In genomic region chr9:129333961-129334743, GRCh38 we compare ENCODE assay signal across 1 cellular context.
TF ChIP-seq lines count a peak whose summit lies in the region.

No MANE protein-coding gene starts in this region.

TF ChIP-seq in HepG2, 621 proteins besides CTCF, POLR2A, EP300 and RAD21 (continued from another document and continues in another):
- peak; percentile 39; the same call in 1 of the 2 replicates for TF ChIP-seq ZMAT3 (CRISPR knock-in tag; conservative IDR thresholded peaks at IDR 0.05)
- TF ChIP-seq, protein P1, sequence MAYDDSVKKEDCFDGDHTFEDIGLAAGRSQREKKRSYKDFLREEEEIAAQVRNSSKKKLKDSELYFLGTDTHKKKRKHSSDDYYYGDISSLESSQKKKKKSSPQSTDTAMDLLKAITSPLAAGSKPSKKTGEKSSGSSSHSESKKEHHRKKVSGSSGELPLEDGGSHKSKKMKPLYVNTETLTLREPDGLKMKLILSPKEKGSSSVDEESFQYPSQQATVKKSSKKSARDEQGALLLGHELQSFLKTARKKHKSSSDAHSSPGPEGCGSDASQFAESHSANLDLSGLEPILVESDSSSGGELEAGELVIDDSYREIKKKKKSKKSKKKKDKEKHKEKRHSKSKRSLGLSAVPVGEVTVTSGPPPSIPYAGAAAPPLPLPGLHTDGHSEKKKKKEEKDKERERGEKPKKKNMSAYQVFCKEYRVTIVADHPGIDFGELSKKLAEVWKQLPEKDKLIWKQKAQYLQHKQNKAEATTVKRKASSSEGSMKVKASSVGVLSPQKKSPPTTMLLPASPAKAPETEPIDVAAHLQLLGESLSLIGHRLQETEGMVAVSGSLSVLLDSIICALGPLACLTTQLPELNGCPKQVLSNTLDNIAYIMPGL (CRISPR knock-in tag; IDR thresholded peaks at IDR 0.05; ENCODE audit: borderline replicate concordance in 1 of 2, low read depth in 1 of 2) = peak; percentile 68 to 77
- no peak for TF ChIP-seq NFE2L1 (CRISPR knock-in tag; IDR thresholded peaks at IDR 0.05; ENCODE audit: borderline replicate concordance)
- no peak; the same call in 1 of the 2 replicates for TF ChIP-seq CAMTA2 (CRISPR knock-in tag; IDR thresholded peaks at IDR 0.05; ENCODE audit: borderline replicate concordance)
- TF ChIP-seq, protein P2, sequence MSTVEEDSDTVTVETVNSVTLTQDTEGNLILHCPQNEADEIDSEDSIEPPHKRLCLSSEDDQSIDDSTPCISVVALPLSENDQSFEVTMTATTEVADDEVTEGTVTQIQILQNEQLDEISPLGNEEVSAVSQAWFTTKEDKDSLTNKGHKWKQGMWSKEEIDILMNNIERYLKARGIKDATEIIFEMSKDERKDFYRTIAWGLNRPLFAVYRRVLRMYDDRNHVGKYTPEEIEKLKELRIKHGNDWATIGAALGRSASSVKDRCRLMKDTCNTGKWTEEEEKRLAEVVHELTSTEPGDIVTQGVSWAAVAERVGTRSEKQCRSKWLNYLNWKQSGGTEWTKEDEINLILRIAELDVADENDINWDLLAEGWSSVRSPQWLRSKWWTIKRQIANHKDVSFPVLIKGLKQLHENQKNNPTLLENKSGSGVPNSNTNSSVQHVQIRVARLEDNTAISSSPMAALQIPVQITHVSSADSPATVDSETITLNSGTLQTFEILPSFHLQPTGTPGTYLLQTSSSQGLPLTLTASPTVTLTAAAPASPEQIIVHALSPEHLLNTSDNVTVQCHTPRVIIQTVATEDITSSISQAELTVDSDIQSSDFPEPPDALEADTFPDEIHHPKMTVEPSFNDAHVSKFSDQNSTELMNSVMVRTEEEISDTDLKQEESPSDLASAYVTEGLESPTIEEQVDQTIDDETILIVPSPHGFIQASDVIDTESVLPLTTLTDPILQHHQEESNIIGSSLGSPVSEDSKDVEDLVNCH (CRISPR knock-in tag; IDR thresholded peaks at IDR 0.05) = peak; percentile 45; the same call in 1 of the 2 replicates
- peak; percentile 40 for TF ChIP-seq YY1 (IDR thresholded peaks at IDR 0.05; ENCODE audit: insufficient read depth, insufficient replicate concordance, low read depth, low read length)
- peak; percentile 78; the same call in 1 of the 2 replicates for TF ChIP-seq ZIK1 (CRISPR knock-in tag; IDR thresholded peaks at IDR 0.05; ENCODE audit: borderline replicate concordance, low read depth)
- 0 out of 2 replicates have a peak, but pooled peaks have one; percentile 74 for TF ChIP-seq ZNF552 (CRISPR knock-in tag; IDR thresholded peaks at IDR 0.05; ENCODE audit: borderline replicate concordance)
- peak; percentile 31; the same call in 1 of the 2 replicates for TF ChIP-seq ZFP36L1 (CRISPR knock-in tag; IDR thresholded peaks at IDR 0.05)
- peak; percentile 79 for TF ChIP-seq FOXA3 (CRISPR knock-in tag; IDR thresholded peaks at IDR 0.05)
- no peak for TF ChIP-seq WIZ (CRISPR knock-in tag; IDR thresholded peaks at IDR 0.05)
- no peak; the same call in 1 of the 2 replicates for TF ChIP-seq ZZZ3 (CRISPR knock-in tag; IDR thresholded peaks at IDR 0.05; ENCODE audit: borderline replicate concordance)
- peak; percentile 90; the same call in 1 of the 2 replicates for TF ChIP-seq GABPB1 (CRISPR knock-in tag; IDR thresholded peaks at IDR 0.05)
- TF ChIP-seq NFKBIZ (CRISPR knock-in tag; IDR thresholded peaks at IDR 0.05) = peak; percentile 92
- no peak for TF ChIP-seq CHCHD3 (CRISPR knock-in tag; IDR thresholded peaks at IDR 0.05)
- peak; percentile 98 for TF ChIP-seq MIER3 (CRISPR knock-in tag; IDR thresholded peaks at IDR 0.05; ENCODE audit: borderline replicate concordance)
- peak; percentile 80; the same call in 1 of the 2 replicates for TF ChIP-seq KLF9 (CRISPR knock-in tag; IDR thresholded peaks at IDR 0.05; ENCODE audit: low read depth)
- no peak for TF ChIP-seq TRIM22 (IDR thresholded peaks at IDR 0.05)
- TF ChIP-seq PTBP1 (IDR thresholded peaks at IDR 0.05; ENCODE audit: low read depth, low read length, poor library complexity, severe bottlenecking) = peak; percentile 51
- TF ChIP-seq SUZ12 (IDR thresholded peaks at IDR 0.05; ENCODE audit: low read depth, low read length) = no peak
- TF ChIP-seq ZBTB21 (CRISPR knock-in tag; IDR thresholded peaks at IDR 0.05) = no peak; the same call in 1 of the 2 replicates
- peak; percentile 65; the same call in 1 of the 2 replicates for TF ChIP-seq ZNF850 (CRISPR knock-in tag; conservative IDR thresholded peaks at IDR 0.05)
- peak; percentile 75 for TF ChIP-seq ARNT2 (CRISPR knock-in tag; IDR thresholded peaks at IDR 0.05; ENCODE audit: low read depth)
- TF ChIP-seq RORA (CRISPR knock-in tag; IDR thresholded peaks at IDR 0.05) = no peak
- TF ChIP-seq, protein P3, sequence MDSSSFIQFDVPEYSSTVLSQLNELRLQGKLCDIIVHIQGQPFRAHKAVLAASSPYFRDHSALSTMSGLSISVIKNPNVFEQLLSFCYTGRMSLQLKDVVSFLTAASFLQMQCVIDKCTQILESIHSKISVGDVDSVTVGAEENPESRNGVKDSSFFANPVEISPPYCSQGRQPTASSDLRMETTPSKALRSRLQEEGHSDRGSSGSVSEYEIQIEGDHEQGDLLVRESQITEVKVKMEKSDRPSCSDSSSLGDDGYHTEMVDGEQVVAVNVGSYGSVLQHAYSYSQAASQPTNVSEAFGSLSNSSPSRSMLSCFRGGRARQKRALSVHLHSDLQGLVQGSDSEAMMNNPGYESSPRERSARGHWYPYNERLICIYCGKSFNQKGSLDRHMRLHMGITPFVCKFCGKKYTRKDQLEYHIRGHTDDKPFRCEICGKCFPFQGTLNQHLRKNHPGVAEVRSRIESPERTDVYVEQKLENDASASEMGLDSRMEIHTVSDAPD (CRISPR knock-in tag; IDR thresholded peaks at IDR 0.05) = peak; percentile 94
- TF ChIP-seq KDM6A (CRISPR knock-in tag; IDR thresholded peaks at IDR 0.05; ENCODE audit: low read depth) = peak; percentile 26; the same call in 1 of the 2 replicates
- TF ChIP-seq, protein P4, sequence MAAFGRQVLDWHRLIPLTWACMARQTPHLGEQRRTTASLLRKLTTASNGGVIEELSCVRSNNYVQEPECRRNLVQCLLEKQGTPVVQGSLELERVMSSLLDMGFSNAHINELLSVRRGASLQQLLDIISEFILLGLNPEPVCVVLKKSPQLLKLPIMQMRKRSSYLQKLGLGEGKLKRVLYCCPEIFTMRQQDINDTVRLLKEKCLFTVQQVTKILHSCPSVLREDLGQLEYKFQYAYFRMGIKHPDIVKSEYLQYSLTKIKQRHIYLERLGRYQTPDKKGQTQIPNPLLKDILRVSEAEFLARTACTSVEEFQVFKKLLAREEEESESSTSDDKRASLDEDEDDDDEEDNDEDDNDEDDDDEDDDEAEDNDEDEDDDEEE (CRISPR knock-in tag; IDR thresholded peaks at IDR 0.05) = no peak; the same call in 1 of the 2 replicates
- TF ChIP-seq ZNF749 (CRISPR knock-in tag; IDR thresholded peaks at IDR 0.05; ENCODE audit: borderline replicate concordance) = no peak; the same call in 1 of the 2 replicates
- TF ChIP-seq HOXA9 (CRISPR knock-in tag; IDR thresholded peaks at IDR 0.05; ENCODE audit: borderline replicate concordance) = peak; percentile 41; the same call in 1 of the 2 replicates
- no peak for TF ChIP-seq ATRX (CRISPR knock-in tag; IDR thresholded peaks at IDR 0.05; ENCODE audit: borderline replicate concordance)
- TF ChIP-seq POGK (CRISPR knock-in tag; conservative IDR thresholded peaks at IDR 0.05) = peak; percentile 81
- TF ChIP-seq ASH2L (IDR thresholded peaks at IDR 0.05; ENCODE audit: insufficient read length, low read depth, low read length) = peak; percentile 81
- TF ChIP-seq ZNF549 (CRISPR knock-in tag; IDR thresholded peaks at IDR 0.05) = no peak
- peak; percentile 76; the same call in 1 of the 2 replicates for TF ChIP-seq NFIC (IDR thresholded peaks at IDR 0.05; ENCODE audit: low read length)
- peak; percentile 82 for TF ChIP-seq SOX5 (CRISPR knock-in tag; IDR thresholded peaks at IDR 0.05; ENCODE audit: borderline replicate concordance)
- TF ChIP-seq ZNF510 (CRISPR knock-in tag; IDR thresholded peaks at IDR 0.05; ENCODE audit: low read depth) = no peak; the same call in 1 of the 2 replicates
- TF ChIP-seq ZNF792 (CRISPR knock-in tag; IDR thresholded peaks at IDR 0.05) = peak; percentile 96
- TF ChIP-seq ISL2 (CRISPR knock-in tag; IDR thresholded peaks at IDR 0.05) = peak; percentile 79
- peak; percentile 82; the same call in 1 of the 2 replicates for TF ChIP-seq JDP2 (CRISPR knock-in tag; IDR thresholded peaks at IDR 0.05; ENCODE audit: borderline replicate concordance)
- peak; percentile 88 for TF ChIP-seq CBFB (CRISPR knock-in tag; IDR thresholded peaks at IDR 0.05)
- TF ChIP-seq, protein P5, sequence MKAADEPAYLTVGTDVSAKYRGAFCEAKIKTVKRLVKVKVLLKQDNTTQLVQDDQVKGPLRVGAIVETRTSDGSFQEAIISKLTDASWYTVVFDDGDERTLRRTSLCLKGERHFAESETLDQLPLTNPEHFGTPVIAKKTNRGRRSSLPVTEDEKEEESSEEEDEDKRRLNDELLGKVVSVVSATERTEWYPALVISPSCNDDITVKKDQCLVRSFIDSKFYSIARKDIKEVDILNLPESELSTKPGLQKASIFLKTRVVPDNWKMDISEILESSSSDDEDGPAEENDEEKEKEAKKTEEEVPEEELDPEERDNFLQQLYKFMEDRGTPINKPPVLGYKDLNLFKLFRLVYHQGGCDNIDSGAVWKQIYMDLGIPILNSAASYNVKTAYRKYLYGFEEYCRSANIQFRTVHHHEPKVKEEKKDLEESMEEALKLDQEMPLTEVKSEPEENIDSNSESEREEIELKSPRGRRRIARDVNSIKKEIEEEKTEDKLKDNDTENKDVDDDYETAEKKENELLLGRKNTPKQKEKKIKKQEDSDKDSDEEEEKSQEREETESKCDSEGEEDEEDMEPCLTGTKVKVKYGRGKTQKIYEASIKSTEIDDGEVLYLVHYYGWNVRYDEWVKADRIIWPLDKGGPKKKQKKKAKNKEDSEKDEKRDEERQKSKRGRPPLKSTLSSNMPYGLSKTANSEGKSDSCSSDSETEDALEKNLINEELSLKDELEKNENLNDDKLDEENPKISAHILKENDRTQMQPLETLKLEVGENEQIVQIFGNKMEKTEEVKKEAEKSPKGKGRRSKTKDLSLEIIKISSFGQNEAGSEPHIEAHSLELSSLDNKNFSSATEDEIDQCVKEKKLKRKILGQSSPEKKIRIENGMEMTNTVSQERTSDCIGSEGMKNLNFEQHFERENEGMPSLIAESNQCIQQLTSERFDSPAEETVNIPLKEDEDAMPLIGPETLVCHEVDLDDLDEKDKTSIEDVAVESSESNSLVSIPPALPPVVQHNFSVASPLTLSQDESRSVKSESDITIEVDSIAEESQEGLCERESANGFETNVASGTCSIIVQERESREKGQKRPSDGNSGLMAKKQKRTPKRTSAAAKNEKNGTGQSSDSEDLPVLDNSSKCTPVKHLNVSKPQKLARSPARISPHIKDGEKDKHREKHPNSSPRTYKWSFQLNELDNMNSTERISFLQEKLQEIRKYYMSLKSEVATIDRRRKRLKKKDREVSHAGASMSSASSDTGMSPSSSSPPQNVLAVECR (CRISPR knock-in tag; IDR thresholded peaks at IDR 0.05; ENCODE audit: borderline replicate concordance) = peak; percentile 69; the same call in 1 of the 2 replicates
- TF ChIP-seq ZNF772 (CRISPR knock-in tag; IDR thresholded peaks at IDR 0.05) = peak; percentile 91; the same call in 1 of the 2 replicates
- peak; percentile 88 for TF ChIP-seq CCDC6 (CRISPR knock-in tag; IDR thresholded peaks at IDR 0.05)
- TF ChIP-seq, protein P6, sequence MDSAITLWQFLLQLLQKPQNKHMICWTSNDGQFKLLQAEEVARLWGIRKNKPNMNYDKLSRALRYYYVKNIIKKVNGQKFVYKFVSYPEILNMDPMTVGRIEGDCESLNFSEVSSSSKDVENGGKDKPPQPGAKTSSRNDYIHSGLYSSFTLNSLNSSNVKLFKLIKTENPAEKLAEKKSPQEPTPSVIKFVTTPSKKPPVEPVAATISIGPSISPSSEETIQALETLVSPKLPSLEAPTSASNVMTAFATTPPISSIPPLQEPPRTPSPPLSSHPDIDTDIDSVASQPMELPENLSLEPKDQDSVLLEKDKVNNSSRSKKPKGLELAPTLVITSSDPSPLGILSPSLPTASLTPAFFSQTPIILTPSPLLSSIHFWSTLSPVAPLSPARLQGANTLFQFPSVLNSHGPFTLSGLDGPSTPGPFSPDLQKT (CRISPR knock-in tag; IDR thresholded peaks at IDR 0.05; ENCODE audit: borderline replicate concordance) = no peak
- TF ChIP-seq NR2F2 (IDR thresholded peaks at IDR 0.05; ENCODE audit: borderline replicate concordance, low read depth) = peak; percentile 65
- TF ChIP-seq ETV6 (CRISPR knock-in tag; conservative IDR thresholded peaks at IDR 0.05) = peak; percentile 84
- peak; percentile 96 for TF ChIP-seq ZNF331 (CRISPR knock-in tag; IDR thresholded peaks at IDR 0.05)
